Comparison of ENCODE assay signal across 11 cellular contexts in genomic region chr3:9820543-9820942, GRCh38. TPM values are rescaled to one million over a fixed set of nuclear protein-coding genes. Genes with fewer than 3 reads are reported as not detected.
A peak's percentile ranks its signal among the peaks of the same experiment; 100 is the strongest.
DNase-seq lines count a peak whose midpoint lies in the region; ATAC-seq and TF ChIP-seq lines count a peak whose summit lies in the region.
"Had no signal": no experiment of that assay in that cellular context is flagged by ENCODE, and none has a peak within 500 bp of the region (broad histone marks: within the 10 kb centered on the region; RNA-seq: fewer than 3 reads in every experiment).

No MANE protein-coding gene starts in this region.

- TF ChIP-seq RAD21 in SK-N-SH (IDR thresholded peaks at IDR 0.05; ENCODE audit: low read length) (no peak), HCT116 (IDR thresholded peaks at IDR 0.05; ENCODE audit: low read depth) (no peak)

- no peaks in the 10 kb centered on the region for H3K27me3 Mint-ChIP-seq in chondrocyte (ENCODE audit: low read depth)
- H3K27me3 Mint-ChIP-seq in nephron progenitor cell (ENCODE audit: low read depth, poor library complexity): peaks cover 3% of the 10 kb centered on the region

- H3K27me3 ChIP-seq in SK-N-SH (ENCODE audit: insufficient read depth) (no peaks in the 10 kb centered on the region), HCT116 (ENCODE audit: insufficient read depth, low read length) (no peaks in the 10 kb centered on the region)
- H3K27me3 ChIP-seq: BLaER1 had no signal

- H3K9me3 ChIP-seq in SK-N-SH (no peaks in the 10 kb centered on the region), HCT116 (ENCODE audit: control insufficient read depth in 1 of 2, insufficient read depth in 1 of 2, low read depth in 1 of 2, low read length in 2 of 2) (no peaks in the 10 kb centered on the region)
- H3K9me3 ChIP-seq: BLaER1 had no signal

- no peak overlapping the region for H3K4me2 ChIP-seq in SK-N-SH
- H3K4me2 ChIP-seq in HCT116 (ENCODE audit: low read length): no peak overlapping the region
- H3K4me2 ChIP-seq: BLaER1 had no signal

- intact Hi-C loops in HCT116 (cut with micrococcal nuclease): no loop called here

- no peaks in the 10 kb centered on the region for H3K4me1 Mint-ChIP-seq in chondrocyte (ENCODE audit: low read depth)
- H3K4me1 Mint-ChIP-seq in nephron progenitor cell: no peaks in the 10 kb centered on the region

- H3F3A ChIP-seq in SK-N-SH (replicated peaks; ENCODE audit: insufficient read depth): no peaks in the 10 kb centered on the region

- ATAC-seq in SK-N-SH treated with all-trans-retinoic acid at 6 μM for 48 hours (peak; percentile 9; the same call in 2 of the 3 replicates), HCT116 (peak; percentile 20; the same call in 1 of the 2 replicates)

- in situ Hi-C loops in GM13977 (cut with MboI; ENCODE audit: low pct_unique_long_range_greater_than_20kb, low sequenced_read_pairs, unreplicated experiment) (no loop called here), G401 (cut with HindIII; ENCODE audit: low sequenced_read_pairs) (no loop called here)

- DNase-seq in SK-N-SH (no peak), HCT116 (ENCODE audit: low read depth, low spot score) (no peak), chondrocyte (ENCODE audit: low spot score) (peak; percentile 72), nephron progenitor cell (no peak), GM13977 (ENCODE audit: low spot score) (no peak), EL (no peak), G401 (ENCODE audit: low spot score) (no peak)

- no TSS peak for BruUV-seq in HCT116 (replicated peaks; lab: Mats Ljungman, UMichigan)

- no peak for TF ChIP-seq POLR2A in HCT116 (IDR thresholded peaks at IDR 0.05; ENCODE audit: borderline replicate concordance, extremely low read depth, insufficient read depth, insufficient read length)

- H3K36me3 ChIP-seq in SK-N-SH (replicated peaks in 1 of 2; ENCODE audit: control insufficient read depth in 1 of 2, insufficient read depth in 2 of 2, low read length in 1 of 2) (no peaks in the 10 kb centered on the region), HCT116 (ENCODE audit: control insufficient read depth in 1 of 2, insufficient read depth in 2 of 2, low read length in 2 of 2) (no peaks in the 10 kb centered on the region; a peak in 1 of 4 replicates)

- H2AFZ ChIP-seq in SK-N-SH (ENCODE audit: low read depth) (no peak overlapping the region), HCT116 (ENCODE audit: low read depth, low read length, poor library complexity, severe bottlenecking) (no peak overlapping the region)

- H3K9me3 Mint-ChIP-seq in chondrocyte (ENCODE audit: low read depth): no peaks in the 10 kb centered on the region
- H3K9me3 Mint-ChIP-seq in nephron progenitor cell: no peaks in the 10 kb centered on the region

- POLR2A ChIA-PET in SK-N-SH (lab: Yijun Ruan, JAX): no interaction called here
- POLR2A ChIA-PET in HCT116 (lab: Charles Lee): no interaction called here

- H3K36me3 Mint-ChIP-seq in chondrocyte (ENCODE audit: low read depth) (peaks cover 4% of the 10 kb centered on the region), nephron progenitor cell (ENCODE audit: low read depth) (peaks cover 13% of the 10 kb centered on the region)

- H3K9ac ChIP-seq in SK-N-SH: no peak overlapping the region
- H3K9ac ChIP-seq in HCT116 (ENCODE audit: low read length): no peak overlapping the region
- H3K9ac ChIP-seq: BLaER1 had no signal

- H3K4me3 Mint-ChIP-seq in chondrocyte (ENCODE audit: unreplicated experiment): no peak overlapping the region
- no peak overlapping the region for H3K4me3 Mint-ChIP-seq in nephron progenitor cell

- TF ChIP-seq EP300 in SK-N-SH (IDR thresholded peaks at IDR 0.05; ENCODE audit: borderline replicate concordance in 1 of 2, low read depth in 1 of 2, low read length in 1 of 2): no peak

- WGBS in SK-N-SH (ENCODE audit: low lambda C conversion rate): 91% methylated on average over 6 of the region's 12 CpGs

- CTCF ChIA-PET in SK-N-SH (lab: Yijun Ruan, JAX) (interaction anchor here (0.6 to 1.3 kb wide), 3 partner anchors 10 to 16 kb away, joined by 3 read pairs; no protein-coding TSS in a partner anchor), HCT116 (lab: Charles Lee) (interaction anchor here (1.9 kb wide), 1 partner anchor 12 kb away, joined by 4 read pairs; no protein-coding TSS in a partner anchor)

- H3K27ac Mint-ChIP-seq in chondrocyte (ENCODE audit: unreplicated experiment): no peak overlapping the region
- peak overlapping the region; percentile 8 for H3K27ac Mint-ChIP-seq in nephron progenitor cell

- H3K4me1 ChIP-seq in SK-N-SH (ENCODE audit: control insufficient read depth in 1 of 2, insufficient read depth in 2 of 2, low read depth in 1 of 2, low read length in 1 of 2) (no peaks in the 10 kb centered on the region), HCT116 (ENCODE audit: control insufficient read depth in 1 of 2, insufficient read depth in 2 of 2, low read length in 2 of 2) (no peaks in the 10 kb centered on the region)
- H3K4me1 ChIP-seq: BLaER1 had no signal

- H3K4me3 ChIP-seq in SK-N-SH (ENCODE audit: low read depth in 2 of 2, low read length in 1 of 2) (no peak overlapping the region), HCT116 (replicated peaks in 1 of 2; ENCODE audit: low read depth in 1 of 2, low read length in 2 of 2) (no peak overlapping the region)
- H3K4me3 ChIP-seq: BLaER1 had no signal

- H3K27ac ChIP-seq in SK-N-SH (ENCODE audit: low read depth in 2 of 2, low read length in 1 of 2) (no peak overlapping the region), HCT116 (ENCODE audit: low read depth, low read length) (no peak overlapping the region)
- H3K27ac ChIP-seq: 22Rv1, BLaER1, HL-60 had no signal

- H3K9me2 ChIP-seq in SK-N-SH (no peaks in the 10 kb centered on the region), HCT116 (ENCODE audit: insufficient read depth) (no peaks in the 10 kb centered on the region)

- H4K20me1 ChIP-seq in SK-N-SH (ENCODE audit: insufficient read depth) (no peaks in the 10 kb centered on the region), HCT116 (ENCODE audit: insufficient read depth) (no peaks in the 10 kb centered on the region)
- H4K20me1 ChIP-seq: BLaER1 had no signal

- RAD21 ChIA-PET in HCT116 (lab: Charles Lee; ENCODE audit: low non-redundant PET in 1 of 2, low total read pairs in 2 of 2, uncharacterized antibody in 2 of 2, unreplicated experiment in 2 of 2): no interaction called here

- H3K79me2 ChIP-seq in SK-N-SH (ENCODE audit: insufficient read depth): no peaks in the 10 kb centered on the region
- H3K79me2 ChIP-seq in HCT116 (ENCODE audit: insufficient read depth, low read length): no peaks in the 10 kb centered on the region

- no peak for TF ChIP-seq CTCF in SK-N-SH (IDR thresholded peaks at IDR 0.05)
- no peak for TF ChIP-seq CTCF in HCT116 (IDR thresholded peaks at IDR 0.05 in 2 of 3, conservative IDR thresholded peaks at IDR 0.05 in 1 of 3; ENCODE audit: borderline replicate concordance in 1 of 3, insufficient read depth in 1 of 3, low read depth in 2 of 3, low read length in 2 of 3)
- TF ChIP-seq CTCF in chondrocyte (IDR thresholded peaks at IDR 0.05): no peak
- TF ChIP-seq CTCF in nephron progenitor cell (IDR thresholded peaks at IDR 0.05): no peak
- TF ChIP-seq CTCF in GM13977 (IDR thresholded peaks at IDR 0.05; ENCODE audit: extremely low read depth, insufficient read depth, missing control alignments): no peak

TF ChIP-seq in SK-N-SH treated with all-trans-retinoic acid at 6 μM for 48 hours, 23 proteins besides CTCF, POLR2A, EP300 and RAD21 (continues in another document):
- no peak for TF ChIP-seq CSDC2 (CRISPR knock-in tag; IDR thresholded peaks at IDR 0.05)
- TF ChIP-seq ARNTL (CRISPR knock-in tag; IDR thresholded peaks at IDR 0.05; ENCODE audit: borderline replicate concordance, low read depth): no peak
- no peak for TF ChIP-seq RARB (CRISPR knock-in tag; IDR thresholded peaks at IDR 0.05)

TF ChIP-seq in SK-N-SH, 30 proteins besides CTCF, POLR2A, EP300 and RAD21 (continues in another document):
- TF ChIP-seq FOXM1 (IDR thresholded peaks at IDR 0.05; ENCODE audit: low read depth): no peak

TF ChIP-seq in HCT116, 20 proteins besides CTCF, POLR2A, EP300 and RAD21 (continues in another document):
- TF ChIP-seq CEBPB (IDR thresholded peaks at IDR 0.05; ENCODE audit: low read depth) (no peak), FOSL1 (IDR thresholded peaks at IDR 0.05; ENCODE audit: low read depth) (no peak)

RNA-seq across cellular contexts. Expression of gene TTLL3, which starts 10.5 kb away (rescaled TPM):
- 41.6 and 51.9 TPM in 2 replicates for polyA plus RNA-seq in SK-N-SH (2012; rRNA removed)
- 7.6 and 9.3 TPM in 2 replicates for polyA plus RNA-seq in SK-N-SH (2012; cell fraction: cytosol; rRNA removed)
- polyA plus RNA-seq in SK-N-SH (2012; cell fraction: nucleus; rRNA removed): 487 and 518 TPM in 2 replicates
- total RNA-seq in HCT116 (2021; ENCODE audit: unreplicated experiment) (40.3 TPM), chondrocyte (31.5 to 44.9 TPM (median 38.7 TPM) in 3 replicates)
- 33.3 and 44.5 TPM in 2 replicates for polyA plus RNA-seq in HCT116 (2012)
- 4.6 and 5.4 TPM in 2 replicates for total RNA-seq in G401 (2014; rRNA removed; shearing (Covaris generic))

RNA-seq across cellular contexts. Expression of gene RPUSD3, which starts 23.3 kb away (rescaled TPM):
- polyA plus RNA-seq in SK-N-SH (2012; rRNA removed): 43.4 and 48.0 TPM in 2 replicates
- polyA plus RNA-seq in SK-N-SH (2012; cell fraction: cytosol; rRNA removed): 21.7 and 28.2 TPM in 2 replicates
- 44.5 and 46.6 TPM in 2 replicates for polyA plus RNA-seq in SK-N-SH (2012; cell fraction: nucleus; rRNA removed)
- total RNA-seq in HCT116 (2021; ENCODE audit: unreplicated experiment) (58.0 TPM), chondrocyte (26.9 to 31.4 TPM (median 27.7 TPM) in 3 replicates)
- 61.1 and 64.6 TPM in 2 replicates for polyA plus RNA-seq in HCT116 (2012)
- 82.7 and 98.7 TPM in 2 replicates for total RNA-seq in G401 (2014; rRNA removed; shearing (Covaris generic))

RNA-seq across cellular contexts. Expression of gene ARPC4, which starts 27.7 kb away (rescaled TPM):
- 220 and 233 TPM in 2 replicates for polyA plus RNA-seq in SK-N-SH (2012; rRNA removed)
- 213 and 244 TPM in 2 replicates for polyA plus RNA-seq in SK-N-SH (2012; cell fraction: cytosol; rRNA removed)
- polyA plus RNA-seq in SK-N-SH (2012; cell fraction: nucleus; rRNA removed): 74.3 and 105 TPM in 2 replicates
- total RNA-seq in HCT116 (2021; ENCODE audit: unreplicated experiment) (110 TPM), chondrocyte (150 to 179 TPM (median 177 TPM) in 3 replicates)
- polyA plus RNA-seq in HCT116 (2012): 61.8 and 89.3 TPM in 2 replicates
- 231 and 292 TPM in 2 replicates for total RNA-seq in G401 (2014; rRNA removed; shearing (Covaris generic))

RNA-seq across cellular contexts. Expression of gene TADA3, which starts 28.3 kb away (rescaled TPM):
- polyA plus RNA-seq in SK-N-SH (2012; rRNA removed): 84.1 and 102 TPM in 2 replicates
- polyA plus RNA-seq in SK-N-SH (2012; cell fraction: cytosol; rRNA removed): 54.6 and 75.9 TPM in 2 replicates
- 67.6 and 74.7 TPM in 2 replicates for polyA plus RNA-seq in SK-N-SH (2012; cell fraction: nucleus; rRNA removed)
- total RNA-seq in HCT116 (2021; ENCODE audit: unreplicated experiment) (72.0 TPM), chondrocyte (42.2 to 69.9 TPM (median 69.6 TPM) in 3 replicates)
- polyA plus RNA-seq in HCT116 (2012): 57.9 and 70.3 TPM in 2 replicates
- 70.0 and 72.1 TPM in 2 replicates for total RNA-seq in G401 (2014; rRNA removed; shearing (Covaris generic))

RNA-seq across cellular contexts. Expression of gene CAMK1, which starts 50.8 kb away (rescaled TPM):
- 44.9 and 47.1 TPM in 2 replicates for polyA plus RNA-seq in SK-N-SH (2012; rRNA removed)
- 30.5 and 35.8 TPM in 2 replicates for polyA plus RNA-seq in SK-N-SH (2012; cell fraction: cytosol; rRNA removed)
- 39.3 and 46.4 TPM in 2 replicates for polyA plus RNA-seq in SK-N-SH (2012; cell fraction: nucleus; rRNA removed)
- 19.7 TPM for total RNA-seq in HCT116 (2021; ENCODE audit: unreplicated experiment)
- 20.6 and 21.8 TPM in 2 replicates for polyA plus RNA-seq in HCT116 (2012)
- total RNA-seq in chondrocyte: 9.7 to 20.9 TPM (median 19.3 TPM) in 3 replicates
- total RNA-seq in G401 (2014; rRNA removed; shearing (Covaris generic)): not detected in 2 replicates
